ENCODE assay signal across 8 cellular contexts in the genomic region with DNA sequence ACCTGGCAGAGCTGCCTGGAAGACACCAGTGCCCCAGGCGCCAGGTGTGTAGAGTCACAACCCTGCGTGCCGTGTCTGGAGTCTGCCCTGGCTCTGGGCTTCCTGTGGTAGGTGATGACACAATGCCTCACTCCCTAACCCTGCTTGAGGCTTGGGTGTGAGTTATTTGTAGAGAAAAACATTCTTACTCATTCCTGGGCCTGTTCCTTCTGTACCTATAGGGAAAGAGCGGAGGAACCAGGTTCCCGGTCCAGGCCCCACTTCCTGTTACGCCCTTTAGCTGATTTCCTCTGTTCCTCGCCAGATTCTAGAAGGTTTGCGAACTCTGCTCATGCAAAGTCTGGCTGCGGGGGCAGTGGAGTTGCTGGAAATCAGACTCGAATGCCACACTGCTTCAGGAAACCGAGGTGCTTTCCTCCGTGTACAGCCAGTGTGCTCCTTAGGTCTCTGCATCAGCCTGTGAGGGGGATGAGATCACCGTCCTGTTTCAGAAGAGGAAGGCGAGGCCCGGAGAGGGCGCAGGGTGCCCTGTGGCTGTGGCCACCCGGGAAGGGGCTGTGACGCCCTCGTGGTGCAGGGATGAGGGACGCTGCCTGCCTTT.
A peak's percentile ranks its signal among the peaks of the same experiment; 100 is the strongest.
DNase-seq lines count a peak whose midpoint lies in the region; ATAC-seq and TF ChIP-seq lines count a peak whose summit lies in the region.

No MANE protein-coding gene starts in this region.

- POLR2A ChIA-PET in GM10248 (lab: Yijun Ruan, JAX), result interaction anchor here (0.7 to 3.8 kb wide), 6 partner anchors 8 to 169 kb away, joined by 4 to 39 read pairs (median 6); a partner anchor contains a TSS

- no peaks in the 10 kb centered on the region for H3K27me3 Mint-ChIP-seq in activated CD8-positive, alpha-beta memory T cell treated with anti-CD3 and anti-CD28 coated beads, Interleukin-2, amount 10 ng/mL, durations not matched to agents 7 days and 5 days

- ATAC-seq in HG03045 (IDR thresholded peaks at IDR 0.05; ENCODE audit: unreplicated experiment) (peak; percentile 28), heart right ventricle (peak in 7 of 8 donors; percentile 11 to 68 (median 55))
- peak; percentile 79 for ATAC-seq in activated CD8-positive, alpha-beta memory T cell treated with anti-CD3 and anti-CD28 coated beads, Interleukin-2, amount 10 ng/mL, durations not matched to agents 7 days and 5 days

- peaks cover 0 to 5% (median 0%) of the 10 kb centered on the region in 11 donors for H3K9me3 ChIP-seq in heart right ventricle

- peaks cover 2% of the 10 kb centered on the region for H3K9me3 Mint-ChIP-seq in activated CD8-positive, alpha-beta memory T cell treated with anti-CD3 and anti-CD28 coated beads, Interleukin-2, amount 10 ng/mL, durations not matched to agents 7 days and 5 days (ENCODE audit: low read depth)

- peak overlapping the region; percentile 32 for H3K4me3 Mint-ChIP-seq in activated CD8-positive, alpha-beta memory T cell treated with anti-CD3 and anti-CD28 coated beads, Interleukin-2, amount 10 ng/mL, durations not matched to agents 7 days and 5 days

- peak overlapping the region in 3 of 10 donors; percentile 15 to 50 (median 31) for H3K27ac ChIP-seq in heart right ventricle

- CTCF ChIA-PET in activated CD8-positive, alpha-beta memory T cell treated with anti-CD3 and anti-CD28 coated beads, Interleukin-2, amount 10 ng/mL, durations not matched to agents 7 days and 5 days (lab: Charles Lee), result interaction anchor here (0.8 to 4.0 kb wide), 10 partner anchors 7 to 115 kb away, joined by 3 to 26 read pairs (median 4); a partner anchor contains a TSS
- CTCF ChIA-PET in GM10248 (lab: Yijun Ruan, JAX), result interaction anchor here (0.7 to 21.8 kb wide), 12 partner anchors 8 to 184 kb away, joined by 3 to 620 read pairs (median 8); no protein-coding TSS in a partner anchor

- WGBS in heart right ventricle, 2 donors, result 57 to 58% methylated on average over 20 of the region's 20 CpGs

- DNase-seq in activated CD8-positive, alpha-beta memory T cell treated with anti-CD3 and anti-CD28 coated beads, Interleukin-2, amount 10 ng/mL, durations not matched to agents 7 days and 5 days, result peak; percentile 88
- DNase-seq in heart right ventricle (no peak), GM19238 (ENCODE audit: insufficient read length, low spot score) (no peak), NCI-H82 (lab: John Stamatoyannopoulos, UW) (no peak), 8988T (no peak), GM10248 (ENCODE audit: extremely low spot score) (no peak)
- DNase-seq in stimulated activated naive CD4-positive, alpha-beta T cell treated with Interleukin-2 at 50 U/mL for 16 hours (lab: John Stamatoyannopoulos, UW), result peak; percentile 76

- peaks cover 85% of the 10 kb centered on the region for H3K4me1 Mint-ChIP-seq in activated CD8-positive, alpha-beta memory T cell treated with anti-CD3 and anti-CD28 coated beads, Interleukin-2, amount 10 ng/mL, durations not matched to agents 7 days and 5 days

- H3K27me3 ChIP-seq in heart right ventricle, result peaks cover 0 to 13% (median 4%) of the 10 kb centered on the region in 7 donors

- H3K4me3 ChIP-seq in heart right ventricle, result no peak overlapping the region

- peaks cover 0 to 40% (median 6%) of the 10 kb centered on the region in 9 donors for H3K4me1 ChIP-seq in heart right ventricle

- intact Hi-C loops in heart right ventricle (cut with DNase I), result no loop called here

- peaks cover 11% of the 10 kb centered on the region for H3K36me3 Mint-ChIP-seq in activated CD8-positive, alpha-beta memory T cell treated with anti-CD3 and anti-CD28 coated beads, Interleukin-2, amount 10 ng/mL, durations not matched to agents 7 days and 5 days

- TF ChIP-seq CTCF in heart right ventricle (IDR thresholded peaks at IDR 0.05), result no peak
- no peak for TF ChIP-seq CTCF in GM10248 (IDR thresholded peaks at IDR 0.05; ENCODE audit: control extremely low read depth, extremely low read depth, low read depth, missing control alignments)

- H3K36me3 ChIP-seq in heart right ventricle, result no peaks in the 10 kb centered on the region

- H3K27ac Mint-ChIP-seq in activated CD8-positive, alpha-beta memory T cell treated with anti-CD3 and anti-CD28 coated beads, Interleukin-2, amount 10 ng/mL, durations not matched to agents 7 days and 5 days, result peak overlapping the region; percentile 94

Comparison
In these comparisons a context has a peak if more than half of its experiments do, and no peak if none do; other contexts are left out.
1. ATAC-seq: peak in every context shown above with its lines; median percentile 79 in activated CD8-positive, alpha-beta memory T cell treated with anti-CD3 and anti-CD28 coated beads, Interleukin-2, amount 10 ng/mL, durations not matched to agents 7 days and 5 days; 55 in heart right ventricle; 28 in HG03045.
2. DNase-seq: peak in activated CD8-positive, alpha-beta memory T cell treated with anti-CD3 and anti-CD28 coated beads, Interleukin-2, amount 10 ng/mL, durations not matched to agents 7 days and 5 days (single experiment) and stimulated activated naive CD4-positive, alpha-beta T cell treated with Interleukin-2 at 50 U/mL for 16 hours (single experiment); none in heart right ventricle (0 of 2), GM19238 (single experiment), NCI-H82 (single experiment), 8988T (single experiment) and GM10248 (single experiment).